In genomic region chr2:212940816-212941215, GRCh38 we compare ENCODE assay signal across 9 cellular contexts.
DNase-seq lines count a peak whose midpoint lies in the region; ATAC-seq and TF ChIP-seq lines count a peak whose summit lies in the region.
"Had no signal": no experiment of that assay in that cellular context is flagged by ENCODE, and none has a peak within 500 bp of the region (broad histone marks: within the 10 kb centered on the region; RNA-seq: fewer than 3 reads in every experiment).

No MANE protein-coding gene starts in this region.

- ATAC-seq in GM21515 (IDR thresholded peaks at IDR 0.05; ENCODE audit: unreplicated experiment) (no peak), GM19467 (IDR thresholded peaks at IDR 0.05; ENCODE audit: unreplicated experiment) (no peak), HG02798 (IDR thresholded peaks at IDR 0.05; ENCODE audit: poor library complexity, unreplicated experiment) (no peak)
- ATAC-seq: GM12878 had no signal

- no peaks in the 10 kb centered on the region for H3K79me2 ChIP-seq in osteoblast (ENCODE audit: insufficient read depth, low read length)

- no peaks in the 10 kb centered on the region for H3K27me3 ChIP-seq in osteoblast (ENCODE audit: insufficient read depth, low read length)

- H3K4me1 ChIP-seq in osteoblast (ENCODE audit: insufficient read depth, low read length) = peaks cover 7% of the 10 kb centered on the region

- no peaks in the 10 kb centered on the region for H3K9me3 ChIP-seq in osteoblast (ENCODE audit: low read depth, low read length)

- H3K27ac ChIP-seq in osteoblast (ENCODE audit: low read depth, low read length) = no peak overlapping the region

- DNase-seq in HCEC 1CT (peak; percentile 22), NCI-H446 treated with DMSO at 0.1 percent for 48 hours (lab: John Stamatoyannopoulos, UW) (peak; percentile 49), epithelial cell of esophagus (ENCODE audit: low read depth) (peak; percentile 96), osteoblast (ENCODE audit: insufficient read length, low spot score, missing footprints) (no peak), GOT3 (lab: John Stamatoyannopoulos, UW) (no peak)

- TF ChIP-seq CTCF in epithelial cell of esophagus (IDR thresholded peaks at IDR 0.05; ENCODE audit: insufficient read depth, low read depth, low read length, missing control alignments) = no peak
- TF ChIP-seq CTCF in osteoblast (IDR thresholded peaks at IDR 0.05; ENCODE audit: extremely low read depth, low read depth, low read length) = no peak

- H3K4me2 ChIP-seq in osteoblast (ENCODE audit: insufficient read depth, low read length) = peak overlapping the region; percentile 13

- peak overlapping the region; percentile 4 for H2AFZ ChIP-seq in osteoblast (ENCODE audit: low read length)

- H4K20me1 ChIP-seq in osteoblast (ENCODE audit: insufficient read depth, low read length) = no peaks in the 10 kb centered on the region

- H3K36me3 ChIP-seq in osteoblast (ENCODE audit: insufficient read depth, low read length) = no peaks in the 10 kb centered on the region

- H3K4me3 ChIP-seq in epithelial cell of esophagus (ENCODE audit: low read length) = no peak overlapping the region
- H3K4me3 ChIP-seq in osteoblast (ENCODE audit: insufficient read depth, low read length) = no peak overlapping the region
- H3K4me3 ChIP-seq: GM12878 had no signal

Comparison
In these comparisons a context has a peak if more than half of its experiments do, and no peak if none do; other contexts are left out.
1. DNase-seq: peak in HCEC 1CT (single experiment), NCI-H446 treated with DMSO at 0.1 percent for 48 hours (single experiment) and epithelial cell of esophagus (single experiment); none in osteoblast (single experiment) and GOT3 (single experiment).